ENCODE assay signal across 25 cellular contexts in genomic region chr3:193798097-193798496, GRCh38.
"Had no signal": no experiment of that assay in that cellular context is flagged by ENCODE, and none has a peak within 500 bp of the region (broad histone marks: within the 10 kb centered on the region; RNA-seq: fewer than 3 reads in every experiment).

No MANE protein-coding gene starts in this region.

- H3K4me2 ChIP-seq: hepatocyte, smooth muscle cell had no signal

- DNase-seq: colonic mucosa; effector memory CD4-positive, alpha-beta T cell; erythroblast; esophagus squamous epithelium; kidney; left lung; lower lobe of right lung; natural killer cell; occipital lobe; ovary; posterior cingulate gyrus; stimulated activated CD4-positive, alpha-beta T cell treated with anti-CD3 and anti-CD28 coated beads, Interleukin-12 subunit alpha, Interleukin-12 subunit beta, amount 100 ng/mL, for 4 hours; stimulated activated CD4-positive, alpha-beta T cell treated with anti-CD3 and anti-CD28 coated beads, Interleukin-1b, Interleukin-23, amount 100 ng/mL, for 48 hours; stimulated activated CD4-positive, alpha-beta T cell treated with anti-CD3 and anti-CD28 coated beads, Interleukin-4, amount 100 ng/mL, for 1 hour; stimulated activated CD8-positive, alpha-beta memory T cell treated with anti-CD3 and anti-CD28 coated beads, Interleukin-4, amount 100 ng/mL, for 48 hours; stimulated activated naive CD4-positive, alpha-beta T cell; stimulated activated naive CD8-positive, alpha-beta T cell treated with anti-CD3 and anti-CD28 coated beads, Interleukin-15, amount 100 ng/mL, for 72 hours; transverse colon; upper lobe of right lung; uterus had no signal

- H3K36me3 ChIP-seq: colonic mucosa, esophagus squamous epithelium, left lung, lower lobe of right lung, ovary, suprapubic skin, transverse colon, upper lobe of right lung, uterus had no signal

- H3K9me3 Mint-ChIP-seq: dendritic cell treated with granulocyte-macrophage colony-stimulating factor and Interleukin-4, amounts not matched to agents 40 ng/mL and 50 ng/mL, for 4 days; natural killer cell; stimulated activated naive CD8-positive, alpha-beta T cell treated with anti-CD3 and anti-CD28 coated beads, Interleukin-15, amount 100 ng/mL, for 72 hours had no signal

- H3K4me3 ChIP-seq: colonic mucosa, esophagus squamous epithelium, hepatocyte, left lung, lower lobe of right lung, ovary, smooth muscle cell, suprapubic skin, transverse colon, upper lobe of right lung, uterus had no signal

- H3K4me3 Mint-ChIP-seq: dendritic cell treated with granulocyte-macrophage colony-stimulating factor and Interleukin-4, amounts not matched to agents 40 ng/mL and 50 ng/mL, for 4 days; natural killer cell; stimulated activated naive CD8-positive, alpha-beta T cell treated with anti-CD3 and anti-CD28 coated beads, Interleukin-15, amount 100 ng/mL, for 72 hours had no signal

- H3K4me1 ChIP-seq: colonic mucosa, transverse colon, uterus had no signal

- ATAC-seq: left lung; lower lobe of right lung; natural killer cell; sciatic nerve; stimulated activated naive CD8-positive, alpha-beta T cell treated with anti-CD3 and anti-CD28 coated beads, Interleukin-15, amount 100 ng/mL, for 72 hours; upper lobe of right lung had no signal

- H3K27ac ChIP-seq: colonic mucosa, esophagus squamous epithelium, hepatocyte, left lung, lower lobe of right lung, ovary, suprapubic skin, transverse colon, upper lobe of right lung, uterus had no signal

- H3K4me1 Mint-ChIP-seq: natural killer cell; stimulated activated naive CD8-positive, alpha-beta T cell treated with anti-CD3 and anti-CD28 coated beads, Interleukin-15, amount 100 ng/mL, for 72 hours had no signal

- H3K27ac Mint-ChIP-seq: dendritic cell treated with granulocyte-macrophage colony-stimulating factor and Interleukin-4, amounts not matched to agents 40 ng/mL and 50 ng/mL, for 4 days; natural killer cell; stimulated activated naive CD8-positive, alpha-beta T cell treated with anti-CD3 and anti-CD28 coated beads, Interleukin-15, amount 100 ng/mL, for 72 hours had no signal

- H3K36me3 Mint-ChIP-seq: natural killer cell had no signal

- H3K27me3 ChIP-seq: colonic mucosa, hepatocyte, left lung, ovary, suprapubic skin, transverse colon, upper lobe of right lung, uterus had no signal

- H3K9me3 ChIP-seq: colonic mucosa, esophagus squamous epithelium, left lung, lower lobe of right lung, ovary, suprapubic skin, transverse colon, upper lobe of right lung, uterus had no signal
